Comparison of ENCODE assay signal across 20 cellular contexts in the genomic region with DNA sequence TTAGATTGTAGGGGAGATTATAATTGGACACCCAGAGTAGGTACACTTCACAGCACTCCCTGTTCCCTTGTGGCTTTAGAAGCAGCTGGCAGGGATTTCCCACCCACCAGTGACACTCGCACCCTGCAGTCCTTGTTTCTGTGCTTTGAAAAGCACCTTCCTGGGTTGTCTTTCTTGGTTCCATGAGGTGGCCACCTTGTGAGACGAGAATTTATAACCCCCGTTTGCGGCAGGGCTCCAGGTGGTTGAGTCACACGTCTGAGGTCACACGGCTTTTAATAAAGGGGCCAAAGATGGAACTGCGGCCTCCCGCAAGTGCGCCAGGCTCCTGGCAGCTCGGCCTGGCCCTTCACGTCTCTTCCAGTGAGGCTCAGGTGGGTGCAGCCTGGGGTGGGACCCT. TPM values are rescaled to one million over a fixed set of nuclear protein-coding genes. Genes with fewer than 3 reads are reported as not detected.
DNase-seq lines count a peak whose midpoint lies in the region; ATAC-seq, FAIRE-seq and TF ChIP-seq lines count a peak whose summit lies in the region.
"Had no signal": no experiment of that assay in that cellular context is flagged by ENCODE, and none has a peak within 500 bp of the region (broad histone marks: within the 10 kb centered on the region; RNA-seq: fewer than 3 reads in every experiment).

No MANE protein-coding gene starts in this region.

- H3K9me3 ChIP-seq in heart right ventricle (no peaks in the 10 kb centered on the region), GM12878 (replicated peaks; ENCODE audit: control insufficient read depth, insufficient read depth, low read length) (no peaks in the 10 kb centered on the region)

- POLR2A ChIA-PET in GM12878 (lab: Charles Lee) = interaction anchor here (0.7 kb wide), 1 partner anchor 9 kb away, joined by 3 read pairs; no protein-coding TSS in a partner anchor

- CTCF ChIA-PET in GM12878 (lab: Yijun Ruan, JAX) = interaction anchor here (0.7 kb wide), 2 partner anchors 381 to 564 kb away, joined by 3 read pairs; no protein-coding TSS in a partner anchor

- no peak for DNase-seq in heart right ventricle
- no peak for DNase-seq in left ventricle myocardium superior
- DNase-seq in GM12878 (ENCODE audit: low read depth, low spot score) = no peak
- DNase-seq in kidney glomerular epithelial cell (lab: John Stamatoyannopoulos, UW) = peak; percentile 80
- DNase-seq in superior temporal gyrus (ENCODE audit: extremely low spot score) = peak; percentile 53
- no peak for DNase-seq in lower leg skin (ENCODE audit: low spot score in 2 of 2)
- DNase-seq in NCI-H1930 (lab: John Stamatoyannopoulos, UW) = no peak
- no peak for DNase-seq in hippocampal formation (lab: John Stamatoyannopoulos, UW)
- DNase-seq: activated CD8-positive, alpha-beta T cell treated with anti-CD3 and anti-CD28 coated beads for 36 hours; activated naive CD8-positive, alpha-beta T cell treated with anti-CD3 and anti-CD28 coated beads for 36 hours; activated T-cell treated with anti-CD3 and anti-CD28 coated beads, Interleukin-2, amount 50 U/mL, for 4 hours; DMS79; effector CD8-positive, alpha-beta T cell; NCI-H1694 treated with DMSO at 0.1 percent for 48 hours; Right ventricle myocardium superior; stimulated activated CD4-positive, alpha-beta T cell treated with anti-CD3 and anti-CD28 coated beads, Interleukin-15, amount 100 ng/mL, for 24 hours; T-cell had no signal

- no peak overlapping the region for H3K4me2 ChIP-seq in GM12878 (ENCODE audit: control insufficient read depth, insufficient read depth)

- no peak overlapping the region for H3K9ac ChIP-seq in GM12878 (ENCODE audit: control insufficient read depth, insufficient read depth, low read length)

- in situ Hi-C loops in GM12878 (cut with MboI) = no loop called here

- H3K27ac ChIP-seq in heart right ventricle (peak overlapping the region in 9 of 10 donors; percentile 21 to 78 (median 53)), GM12878 (ENCODE audit: control insufficient read depth, insufficient read depth) (no peak overlapping the region)
- H3K27ac ChIP-seq: VCaP had no signal

- ATAC-seq in heart right ventricle (peak in 3 of 8 donors; percentile 8 to 26 (median 10)), left ventricle myocardium superior (no peak), GM12878 (peak; percentile 42; the same call in 2 of the 3 replicates)
- ATAC-seq: activated CD8-positive, alpha-beta T cell treated with anti-CD3 and anti-CD28 coated beads for 36 hours; activated T-cell treated with anti-CD3 and anti-CD28 coated beads, Interleukin-2, amount 50 U/mL, for 4 hours; natural killer cell treated with Interleukin-12 subunit alpha and Interleukin-12 subunit beta and Interleukin-15 and Interleukin-18, amount 100 ng/mL, for 72 hours; T-cell had no signal

- H4K20me1 ChIP-seq in GM12878 (ENCODE audit: control insufficient read depth, insufficient read depth) = no peaks in the 10 kb centered on the region

- no peak for TF ChIP-seq CTCF in heart right ventricle (IDR thresholded peaks at IDR 0.05)
- TF ChIP-seq CTCF in GM12878 (IDR thresholded peaks at IDR 0.05 in 2 of 3, conservative IDR thresholded peaks at IDR 0.05 in 1 of 3; ENCODE audit: control insufficient read depth in 2 of 3, extremely low read depth in 1 of 3, insufficient read depth in 1 of 3, low read depth in 3 of 3, low read length in 3 of 3) = no peak
- TF ChIP-seq CTCF in lower leg skin (IDR thresholded peaks at IDR 0.05) = no peak

- FAIRE-seq in GM12878 (lab: Jason Lieb, UNC) = no peak
- FAIRE-seq: A204.1 had no signal

- WGBS in heart right ventricle, 2 donors = 80 to 91% methylated on average over 11 of the region's 11 CpGs
- WGBS in GM12878 (ENCODE audit: insufficient coverage, insufficient replicate concordance, low lambda C conversion rate, missing lambda C conversion rate) = 84% methylated on average over 11 of the region's 11 CpGs
- 81 to 93% methylated on average over 11 of the region's 11 CpGs for WGBS in lower leg skin, 2 donors

- TF ChIP-seq POLR2A in GM12878 (IDR thresholded peaks at IDR 0.05; ENCODE audit: low read depth, low read length) (no peak), lower leg skin (IDR thresholded peaks at IDR 0.05) (no peak)

- H3K27me3 ChIP-seq in heart right ventricle = no peaks in the 10 kb centered on the region
- no peaks in the 10 kb centered on the region for H3K27me3 ChIP-seq in GM12878 (replicated peaks in 1 of 2; ENCODE audit: control insufficient read depth in 2 of 2, insufficient read depth in 2 of 2, low read length in 1 of 2)

- intact Hi-C loops in heart right ventricle (cut with DNase I) (loop anchor here in 2 of 10 donors (10.0 kb wide), 1 partner anchor 53 kb away; a partner anchor contains a TSS), left ventricle myocardium superior (cut with micrococcal nuclease) (no loop called here), GM12878 (cut with micrococcal nuclease; ENCODE audit: unreplicated experiment) (no loop called here), lower leg skin (cut with DNase I; ENCODE audit: low total_unique reads) (no loop called here)

- no peak overlapping the region for H2AFZ ChIP-seq in GM12878 (ENCODE audit: control insufficient read depth, low read depth, low read length)

- RAD21 ChIA-PET in GM12878 (lab: Charles Lee; ENCODE audit: unreplicated experiment) = no interaction called here

- SMC1A ChIA-PET in GM12878 (lab: Charles Lee; ENCODE audit: uncharacterized antibody, unreplicated experiment) = interaction anchor here (1.5 kb wide), 1 partner anchor 48 kb away, joined by 3 read pairs; no protein-coding TSS in a partner anchor

- H3K36me3 ChIP-seq in heart right ventricle = peaks cover 0 to 35% (median 0%) of the 10 kb centered on the region in 9 donors
- peaks cover 4 to 5% of the 10 kb centered on the region in 2 experiments; a peak in 3 of 4 replicates for H3K36me3 ChIP-seq in GM12878 (ENCODE audit: control insufficient read depth in 2 of 2, insufficient read depth in 2 of 2, low read length in 1 of 2)

- H3K4me1 ChIP-seq in heart right ventricle = peaks cover 0 to 21% (median 4%) of the 10 kb centered on the region in 9 donors
- no peaks in the 10 kb centered on the region for H3K4me1 ChIP-seq in GM12878 (ENCODE audit: control insufficient read depth, insufficient read depth, low read length)

- BruUV-seq in GM12878 (replicated peaks; lab: Mats Ljungman, UMichigan) = no TSS peak

- H3K79me2 ChIP-seq in GM12878 (ENCODE audit: control insufficient read depth, insufficient read depth, low read length) = no peaks in the 10 kb centered on the region

- TF ChIP-seq EP300 in GM12878 (IDR thresholded peaks at IDR 0.05; ENCODE audit: borderline replicate concordance in 1 of 2, control insufficient read depth in 1 of 2, low read depth in 2 of 2, low read length in 2 of 2) = no peak

- H3K4me3 ChIP-seq in heart right ventricle = no peak overlapping the region
- H3K4me3 ChIP-seq in GM12878 = no peak overlapping the region
- no peak overlapping the region for H3K4me3 ChIP-seq in lower leg skin (ENCODE audit: low read depth, poor library complexity, severe bottlenecking)

- TF ChIP-seq RAD21 in GM12878 (IDR thresholded peaks at IDR 0.05; ENCODE audit: insufficient read depth, low read depth, low read length) = no peak

TF ChIP-seq in GM12878, 131 proteins besides CTCF, POLR2A, EP300 and RAD21 (continues in another document):
- no peak for TF ChIP-seq ZNF622 (IDR thresholded peaks at IDR 0.05)
- no peak for TF ChIP-seq POLR2AphosphoS5 (IDR thresholded peaks at IDR 0.05; ENCODE audit: low read length)
- TF ChIP-seq EGR1 (IDR thresholded peaks at IDR 0.05; ENCODE audit: borderline replicate concordance in 1 of 2, low read depth in 2 of 2, low read length in 2 of 2) = no peak

RNA-seq across cellular contexts. Expression of a gene that starts 49.8 kb away (rescaled TPM):
- 10 to 100 TPM; 11.1 to 23.4 (median 15.3) TPM for total RNA-seq in heart right ventricle
- polyA plus RNA-seq in heart right ventricle = 10 to 100 TPM; 19.2 to 39.5 TPM
- 17.8 TPM for total RNA-seq in left ventricle myocardium superior
- 70.5 and 96.8 TPM in 2 replicates for total RNA-seq in GM12878 (2013; cell fraction: nucleolus; rRNA removed)
- 30.3 and 35.8 TPM in 2 replicates for total RNA-seq in GM12878 (2014; rRNA removed)
- total RNA-seq in GM12878 (2014; rRNA removed; fragmentation: Illumina TruSeq; extraction: Trizol) = 6.9 and 8.0 TPM in 2 replicates
- total RNA-seq in GM12878 (2021) = 66.7 and 78.5 TPM in 2 replicates
- 4.9 TPM for polyA plus RNA-seq in GM12878 (2011; ENCODE audit: low read depth)
- 4.4 and 12.8 TPM in 2 replicates for polyA plus RNA-seq in GM12878 (2011; rRNA removed)
- polyA plus RNA-seq in GM12878 (2011; cell fraction: cytosol; rRNA removed) = 15.5 and 29.7 TPM in 2 replicates
- 103 and 157 TPM in 2 replicates for polyA plus RNA-seq in GM12878 (2011; cell fraction: nucleus; rRNA removed)
- polyA plus RNA-seq in GM12878 (2012) = 25.2 and 27.2 TPM in 2 replicates
- polyA plus RNA-seq in GM12878 (2014; fragmentation: Illumina TruSeq; extraction: Trizol) = 0.62 and 3.8 TPM in 2 replicates
- 1 to 10 TPM in 1 of 2 experiments, under 1 TPM in 1; 0.40 to 1.1 TPM for polyA plus RNA-seq in GM12878 (2014; fragmentation: Nextera tagmentation; extraction: Ambion mirVana)
- polyA plus RNA-seq in GM12878 (2014; rRNA removed) = 40.2 and 48.8 TPM in 2 replicates
- polyA plus RNA-seq in GM12878 (2016; fragmentation: Nextera tagmentation; extraction: Ambion mirVana) = 1 to 10 TPM; 7.7 to 8.6 TPM
- polyA minus RNA-seq in GM12878 (2011; rRNA and poly(A)+ RNA removed) = 10.8 and 27.2 TPM in 2 replicates
- 25.5 and 28.9 TPM in 2 replicates for polyA minus RNA-seq in GM12878 (2011; cell fraction: cytosol; rRNA and poly(A)+ RNA removed)
- polyA minus RNA-seq in GM12878 (2011; cell fraction: nucleus; rRNA and poly(A)+ RNA removed) = 14.6 and 33.4 TPM in 2 replicates
- 10 to 100 TPM; 80.8 to 95.5 (median 84.6) TPM for total RNA-seq in lower leg skin

RNA-seq across cellular contexts. Expression of a gene that starts 52.3 kb away (rescaled TPM):
- total RNA-seq in heart right ventricle = 10 to 100 TPM; 16.6 to 40.3 (median 30.4) TPM
- polyA plus RNA-seq in heart right ventricle = 10 to 100 TPM; 22.7 to 28.5 TPM
- 28.3 TPM for total RNA-seq in left ventricle myocardium superior
- 79.4 and 83.5 TPM in 2 replicates for total RNA-seq in GM12878 (2013; cell fraction: nucleolus; rRNA removed)
- total RNA-seq in GM12878 (2014; rRNA removed) = 11.3 and 11.4 TPM in 2 replicates
- 9.1 and 9.8 TPM in 2 replicates for total RNA-seq in GM12878 (2014; rRNA removed; fragmentation: Illumina TruSeq; extraction: Trizol)
- 25.6 and 27.3 TPM in 2 replicates for total RNA-seq in GM12878 (2021)
- polyA plus RNA-seq in GM12878 (2011; ENCODE audit: low read depth) = 5.8 TPM
- 5.3 and 6.3 TPM in 2 replicates for polyA plus RNA-seq in GM12878 (2011; rRNA removed)
- 7.6 and 7.7 TPM in 2 replicates for polyA plus RNA-seq in GM12878 (2011; cell fraction: cytosol; rRNA removed)
- 34.2 and 58.7 TPM in 2 replicates for polyA plus RNA-seq in GM12878 (2011; cell fraction: nucleus; rRNA removed)
- polyA plus RNA-seq in GM12878 (2012) = 17.0 and 20.0 TPM in 2 replicates
- polyA plus RNA-seq in GM12878 (2014; fragmentation: Illumina TruSeq; extraction: Trizol) = 3.3 and 9.2 TPM in 2 replicates
- 1 to 10 TPM; 1.2 to 1.3 TPM for polyA plus RNA-seq in GM12878 (2014; fragmentation: Nextera tagmentation; extraction: Ambion mirVana)
- polyA plus RNA-seq in GM12878 (2014; rRNA removed) = 17.1 and 22.4 TPM in 2 replicates
- 1 to 10 TPM; 1.5 to 1.7 TPM for polyA plus RNA-seq in GM12878 (2016; fragmentation: Nextera tagmentation; extraction: Ambion mirVana)
- polyA minus RNA-seq in GM12878 (2011; rRNA and poly(A)+ RNA removed) = 7.0 and 16.6 TPM in 2 replicates
- 7.1 and 7.3 TPM in 2 replicates for polyA minus RNA-seq in GM12878 (2011; cell fraction: cytosol; rRNA and poly(A)+ RNA removed)
- 8.1 and 17.4 TPM in 2 replicates for polyA minus RNA-seq in GM12878 (2011; cell fraction: nucleus; rRNA and poly(A)+ RNA removed)
- 10 to 100 TPM; 22.1 to 66.3 (median 27.7) TPM for total RNA-seq in lower leg skin

Comparison
In these comparisons a context has a peak if more than half of its experiments do, and no peak if none do; other contexts are left out.
1. DNase-seq: peak in kidney glomerular epithelial cell (single experiment) and superior temporal gyrus (single experiment); none in heart right ventricle (0 of 2), left ventricle myocardium superior (single experiment), GM12878 (single experiment), lower leg skin (0 of 2), NCI-H1930 (0 of 2) and hippocampal formation (0 of 2).